In genomic region chr20:47453167-47453782, GRCh38 we compare ENCODE assay signal across 9 cellular contexts. TPM values are rescaled to one million over a fixed set of nuclear protein-coding genes. Genes with fewer than 3 reads are reported as not detected.
DNase-seq lines count a peak whose midpoint lies in the region; ATAC-seq and TF ChIP-seq lines count a peak whose summit lies in the region.
"Had no signal": no experiment of that assay in that cellular context is flagged by ENCODE, and none has a peak within 500 bp of the region (broad histone marks: within the 10 kb centered on the region; RNA-seq: fewer than 3 reads in every experiment).

No MANE protein-coding gene starts in this region.

- intact Hi-C loops in Calu3 (cut with micrococcal nuclease; ENCODE audit: unreplicated experiment) (no loop called here), posterior cingulate gyrus (cut with DNase I) (no loop called here)

- no peak for TF ChIP-seq CTCF in Calu3 (IDR thresholded peaks at IDR 0.05; ENCODE audit: unreplicated experiment)

- no TSS peak for BruUV-seq in Calu3 (replicated peaks; lab: Mats Ljungman, UMichigan)

- peak; percentile 65 for DNase-seq in Calu3
- no peak for DNase-seq in activated T-cell treated with anti-CD3 and anti-CD28 coated beads, Interleukin-2, amount 50 U/mL, for 4 hours
- DNase-seq in NCI-H2227 treated with DMSO at 0.1 percent for 48 hours (lab: John Stamatoyannopoulos, UW): no peak
- DNase-seq in C1 segment of cervical spinal cord (lab: John Stamatoyannopoulos, UW): no peak
- no peak for DNase-seq in posterior cingulate gyrus

- no peaks in the 10 kb centered on the region for H3K27me3 Mint-ChIP-seq in Calu3 (ENCODE audit: unreplicated experiment)
- H3K27me3 Mint-ChIP-seq in activated T-cell treated with anti-CD3 and anti-CD28 coated beads, Interleukin-2, amount 50 U/mL, for 4 hours (ENCODE audit: low read depth): no peaks in the 10 kb centered on the region

- peaks cover 12% of the 10 kb centered on the region for H3K36me3 Mint-ChIP-seq in Calu3 (ENCODE audit: insufficient read depth, unreplicated experiment)
- H3K36me3 Mint-ChIP-seq in activated T-cell treated with anti-CD3 and anti-CD28 coated beads, Interleukin-2, amount 50 U/mL, for 4 hours (ENCODE audit: insufficient read depth): no peaks in the 10 kb centered on the region

- H3K36me3 ChIP-seq in mesodermal cell (ENCODE audit: control insufficient read depth, insufficient read depth, low read length): no peaks in the 10 kb centered on the region

- H3K4me1 ChIP-seq in mesodermal cell (ENCODE audit: control insufficient read depth, insufficient read depth, low read length, poor library complexity, severe bottlenecking): peaks cover 11% of the 10 kb centered on the region

- H3K4me3 Mint-ChIP-seq in Calu3 (ENCODE audit: low read depth, unreplicated experiment): peak overlapping the region; percentile 3
- H3K4me3 Mint-ChIP-seq in activated T-cell treated with anti-CD3 and anti-CD28 coated beads, Interleukin-2, amount 50 U/mL, for 4 hours: peak overlapping the region; percentile 31
- H3K4me3 Mint-ChIP-seq: neural crest cell had no signal

- peak overlapping the region; percentile 80 for H3K27ac Mint-ChIP-seq in Calu3 (ENCODE audit: unreplicated experiment)

- 71 to 83% methylated on average over 2 of the region's 4 CpGs for WGBS in mesodermal cell (ENCODE audit: insufficient coverage in 2 of 2), 2 experiments

- CTCF ChIA-PET in Calu3 (lab: Charles Lee): interaction anchor here (0.6 to 1.3 kb wide), 10 partner anchors 11 to 1451 kb away, joined by 3 to 5 read pairs (median 3); no protein-coding TSS in a partner anchor

- peaks cover 2% of the 10 kb centered on the region for H3K9me3 Mint-ChIP-seq in Calu3 (ENCODE audit: low read depth, unreplicated experiment)
- no peaks in the 10 kb centered on the region for H3K9me3 Mint-ChIP-seq in activated T-cell treated with anti-CD3 and anti-CD28 coated beads, Interleukin-2, amount 50 U/mL, for 4 hours
- H3K9me3 Mint-ChIP-seq: neural crest cell had no signal

- peak; percentile 79 for ATAC-seq in GM19467 (IDR thresholded peaks at IDR 0.05; ENCODE audit: unreplicated experiment)
- ATAC-seq in HG03571 (IDR thresholded peaks at IDR 0.05; ENCODE audit: unreplicated experiment): peak; percentile 70
- ATAC-seq in activated T-cell treated with anti-CD3 and anti-CD28 coated beads, Interleukin-2, amount 50 U/mL, for 4 hours: peak; percentile 79 to 82

- no peaks in the 10 kb centered on the region for H3K9me3 ChIP-seq in mesodermal cell (ENCODE audit: control insufficient read depth, low read length)

- peaks cover 52% of the 10 kb centered on the region for H3K4me1 Mint-ChIP-seq in Calu3 (ENCODE audit: low read depth, unreplicated experiment)
- H3K4me1 Mint-ChIP-seq in activated T-cell treated with anti-CD3 and anti-CD28 coated beads, Interleukin-2, amount 50 U/mL, for 4 hours (ENCODE audit: low read depth): peaks cover 30% of the 10 kb centered on the region
- H3K4me1 Mint-ChIP-seq: neural crest cell had no signal

- no peak overlapping the region for H3K4me3 ChIP-seq in mesodermal cell (ENCODE audit: extremely low read depth, insufficient read depth, low read length, poor library complexity, severe bottlenecking)

- peak overlapping the region; percentile 92 for H3K27ac ChIP-seq in mesodermal cell (ENCODE audit: low read depth, low read length, severe bottlenecking)

RNA-seq across cellular contexts. Expression of gene NCOA3, which starts 48.4 kb away (rescaled TPM):
- total RNA-seq in Calu3 (2022): 60.3 and 63.8 TPM in 2 replicates
- 100 to 1,000 TPM; 103 to 121 (median 118) TPM for total RNA-seq in activated T-cell treated with anti-CD3 and anti-CD28 coated beads, Interleukin-2, amount 50 U/mL, for 4 hours
- 15.1 TPM for polyA plus RNA-seq in mesodermal cell (2013, experiment 1 of 2)
- 14.6 TPM for polyA plus RNA-seq in mesodermal cell (2013, experiment 2 of 2)
